ENCODE assay signal across 14 cellular contexts in genomic region chrX:40058719-40059118, GRCh38. TPM values are rescaled to one million over a fixed set of nuclear protein-coding genes. Genes with fewer than 3 reads are reported as not detected.
A peak's percentile ranks its signal among the peaks of the same experiment; 100 is the strongest.
DNase-seq lines count a peak whose midpoint lies in the region; FAIRE-seq and TF ChIP-seq lines count a peak whose summit lies in the region.
"Had no signal": no experiment of that assay in that cellular context is flagged by ENCODE, and none has a peak within 500 bp of the region (broad histone marks: within the 10 kb centered on the region; RNA-seq: fewer than 3 reads in every experiment).

No MANE protein-coding gene starts in this region.

- H3K4me3 ChIP-seq in stomach = no peak overlapping the region
- H3K4me3 ChIP-seq: gastrocnemius medialis, GM12878, prostate gland had no signal

- no peaks in the 10 kb centered on the region for H3K9me3 ChIP-seq in stomach
- H3K9me3 ChIP-seq: gastrocnemius medialis, prostate gland had no signal

- intact Hi-C loops in stomach (cut with DNase I; ENCODE audit: low total_unique reads) = no loop called here

- H3K36me3 Mint-ChIP-seq in activated naive CD4-positive, alpha-beta T cell treated with anti-CD3 and anti-CD28 coated beads, Interleukin-2, amount 10 ng/mL, durations not matched to agents 7 days and 5 days = peaks cover 47% of the 10 kb centered on the region

- CTCF ChIA-PET in activated naive CD4-positive, alpha-beta T cell treated with anti-CD3 and anti-CD28 coated beads, Interleukin-2, amount 10 ng/mL, durations not matched to agents 7 days and 5 days (lab: Charles Lee) = no interaction called here

- H3K27me3 Mint-ChIP-seq in activated naive CD4-positive, alpha-beta T cell treated with anti-CD3 and anti-CD28 coated beads, Interleukin-2, amount 10 ng/mL, durations not matched to agents 7 days and 5 days = no peaks in the 10 kb centered on the region

- TF ChIP-seq POLR2A in stomach (IDR thresholded peaks at IDR 0.05) = no peak

- TF ChIP-seq EP300 in stomach (IDR thresholded peaks at IDR 0.05) = no peak

- H3K27me3 ChIP-seq in stomach = peaks cover 0 to 3% (median 0%) of the 10 kb centered on the region in 3 donors
- H3K27me3 ChIP-seq: gastrocnemius medialis had no signal

- no peaks in the 10 kb centered on the region for H3K9me3 Mint-ChIP-seq in activated naive CD4-positive, alpha-beta T cell treated with anti-CD3 and anti-CD28 coated beads, Interleukin-2, amount 10 ng/mL, durations not matched to agents 7 days and 5 days

- peak; percentile 99 for FAIRE-seq in islet of Langerhans (lab: Jason Lieb, UNC)
- FAIRE-seq: GM12878 had no signal

- no peak overlapping the region for H3K4me3 Mint-ChIP-seq in activated naive CD4-positive, alpha-beta T cell treated with anti-CD3 and anti-CD28 coated beads, Interleukin-2, amount 10 ng/mL, durations not matched to agents 7 days and 5 days
- H3K4me3 Mint-ChIP-seq: HFFc6 had no signal

- H3K4me1 Mint-ChIP-seq in activated naive CD4-positive, alpha-beta T cell treated with anti-CD3 and anti-CD28 coated beads, Interleukin-2, amount 10 ng/mL, durations not matched to agents 7 days and 5 days = peaks cover 31% of the 10 kb centered on the region

- no peak overlapping the region for H3K27ac Mint-ChIP-seq in activated naive CD4-positive, alpha-beta T cell treated with anti-CD3 and anti-CD28 coated beads, Interleukin-2, amount 10 ng/mL, durations not matched to agents 7 days and 5 days
- H3K27ac Mint-ChIP-seq: HFFc6 had no signal

- H3K36me3 ChIP-seq in stomach = peaks cover 34 to 87% (median 79%) of the 10 kb centered on the region in 4 donors
- H3K36me3 ChIP-seq: prostate gland had no signal

- DNase-seq in NCI-H1417 treated with DMSO at 0.1 percent for 48 hours (lab: John Stamatoyannopoulos, UW) (peak; percentile 85), NCI-H345 treated with DMSO at 0.1 percent for 48 hours (lab: John Stamatoyannopoulos, UW; ENCODE audit: unreplicated experiment) (peak; percentile 69), stomach (peak; percentile 41), NOMO-1 treated with dmso at 0.1 percent for 144 hours (lab: John Stamatoyannopoulos, UW; ENCODE audit: unreplicated experiment) (no peak)
- DNase-seq in stimulated activated naive CD4-positive, alpha-beta T cell treated with Interleukin-2 at 50 U/mL for 16 hours (lab: John Stamatoyannopoulos, UW) = no peak
- DNase-seq in activated naive CD4-positive, alpha-beta T cell treated with anti-CD3 and anti-CD28 coated beads, Interleukin-2, amount 10 ng/mL, durations not matched to agents 7 days and 5 days = no peak
- DNase-seq: gastrocnemius medialis, HFFc6, NCI-H2171 treated with DMSO at 0.1 percent for 48 hours had no signal

- 37 to 66% (median 56%) methylated on average over 8 to 11 of the region's 11 CpGs for WGBS in stomach, 5 donors

- TF ChIP-seq CTCF in stomach (IDR thresholded peaks at IDR 0.05) = no peak

- peaks cover 0 to 5% (median 0%) of the 10 kb centered on the region in 4 donors for H3K4me1 ChIP-seq in stomach
- H3K4me1 ChIP-seq: gastrocnemius medialis, prostate gland had no signal

- no peak overlapping the region for H3K27ac ChIP-seq in stomach
- H3K27ac ChIP-seq: C4-2B, gastrocnemius medialis, HL-60, prostate gland had no signal

RNA-seq across cellular contexts. Expression of gene BCOR, which starts 39.0 kb away (rescaled TPM):
- total RNA-seq in stomach = 10 to 100 TPM; 11.0 to 45.5 (median 34.8) TPM
- 10 to 100 TPM in 1 of 3 donors, 1 to 10 TPM in 2; 4.4 to 11.8 (median 5.0) TPM for polyA plus RNA-seq in stomach

Comparison
In these comparisons a context has a peak if more than half of its experiments do, and no peak if none do; other contexts are left out.
1. DNase-seq: peak in NCI-H1417 treated with DMSO at 0.1 percent for 48 hours (single experiment), NCI-H345 treated with DMSO at 0.1 percent for 48 hours (single experiment) and stomach (single experiment); none in stimulated activated naive CD4-positive, alpha-beta T cell treated with Interleukin-2 at 50 U/mL for 16 hours (single experiment), activated naive CD4-positive, alpha-beta T cell treated with anti-CD3 and anti-CD28 coated beads, Interleukin-2, amount 10 ng/mL, durations not matched to agents 7 days and 5 days (single experiment) and NOMO-1 treated with dmso at 0.1 percent for 144 hours (single experiment).